Comparison of ENCODE assay signal across 10 cellular contexts in genomic region chr11:12723410-12724297, GRCh38. TPM values are rescaled to one million over a fixed set of nuclear protein-coding genes. Genes with fewer than 3 reads are reported as not detected.
DNase-seq lines count a peak whose midpoint lies in the region; ATAC-seq, FAIRE-seq and TF ChIP-seq lines count a peak whose summit lies in the region.
"Had no signal": no experiment of that assay in that cellular context is flagged by ENCODE, and none has a peak within 500 bp of the region (broad histone marks: within the 10 kb centered on the region; RNA-seq: fewer than 3 reads in every experiment).

No MANE protein-coding gene starts in this region.

- H3K27ac ChIP-seq in esophagus (ENCODE audit: low read depth in 2 of 2, low read length in 1 of 2) (peak overlapping the region; percentile 88 to 96), pancreas (peak overlapping the region; percentile 4 to 70 (median 48))
- H3K27ac ChIP-seq: parathyroid adenoma had no signal

- 46 to 47% methylated on average over 14 of the region's 14 CpGs for whole genome bisulfite sequencing in esophagus, 2 donors
- 61 to 64% methylated on average over 14 of the region's 14 CpGs for WGBS in pancreas, 2 donors

- intact Hi-C loops in pancreas (cut with DNase I), result no loop called here
- intact Hi-C loops in left cardiac atrium (cut with DNase I), result no loop called here

- H3K9me3 ChIP-seq in esophagus (ENCODE audit: control insufficient read depth in 2 of 2, insufficient read depth in 1 of 2, low read depth in 1 of 2, low read length in 1 of 2) (no peaks in the 10 kb centered on the region), pancreas (no peaks in the 10 kb centered on the region)

- peaks cover 11 to 12% of the 10 kb centered on the region in 2 donors for H3K4me1 ChIP-seq in esophagus (ENCODE audit: control insufficient read depth in 2 of 2, insufficient read depth in 2 of 2, low read length in 1 of 2)
- peaks cover 5 to 21% (median 6%) of the 10 kb centered on the region in 3 donors for H3K4me1 ChIP-seq in pancreas

- peak; percentile 42 to 63 (median 54) for ATAC-seq in pancreas
- no peak for ATAC-seq in GM21390 (IDR thresholded peaks at IDR 0.05; ENCODE audit: unreplicated experiment)
- ATAC-seq in GM21576 (IDR thresholded peaks at IDR 0.05; ENCODE audit: unreplicated experiment), result no peak
- no peak for ATAC-seq in left cardiac atrium

- peak; percentile 62 for DNase-seq in EL
- peak; percentile 42 for DNase-seq in NCI-H748 treated with DMSO at 0.1 percent for 48 hours (lab: John Stamatoyannopoulos, UW)
- no peak for DNase-seq in pancreas
- DNase-seq in stimulated activated CD4-positive, alpha-beta T cell treated with anti-CD3 and anti-CD28 coated beads, Interleukin-15, amount 100 ng/mL, for 24 hours, result no peak
- DNase-seq in left cardiac atrium, result no peak

- H3K4me3 ChIP-seq in esophagus (ENCODE audit: low read depth in 1 of 2, low read length in 2 of 2) (no peak overlapping the region), pancreas (no peak overlapping the region)

- H3K36me3 ChIP-seq in esophagus (ENCODE audit: control insufficient read depth in 2 of 2, insufficient read depth in 2 of 2, low read length in 1 of 2), result no peaks in the 10 kb centered on the region
- H3K36me3 ChIP-seq in pancreas, result no peaks in the 10 kb centered on the region

- no peak for TF ChIP-seq CTCF in pancreas (IDR thresholded peaks at IDR 0.05)

- H3K27me3 ChIP-seq in esophagus (ENCODE audit: control insufficient read depth in 1 of 2, insufficient read depth in 2 of 2, low read length in 2 of 2) (no peaks in the 10 kb centered on the region), pancreas (no peaks in the 10 kb centered on the region)

- no peak for FAIRE-seq in pancreas (lab: Jason Lieb, UNC)
- FAIRE-seq: colon had no signal

RNA-seq across cellular contexts. Expression of gene TEAD1, which starts 49.4 kb away (rescaled TPM):
- 10 to 100 TPM; 10.4 to 11.2 TPM for polyA plus RNA-seq in esophagus
- total RNA-seq in pancreas, result 10 to 100 TPM; 16.2 to 35.1 (median 22.7) TPM
- 1 to 10 TPM; 5.9 to 9.8 TPM for polyA plus RNA-seq in pancreas
- total RNA-seq in left cardiac atrium, result 10 to 100 TPM; 89.6 to 93.8 TPM

Comparison
In these comparisons a context has a peak if more than half of its experiments do, and no peak if none do; other contexts are left out.
1. DNase-seq: peak in EL (single experiment) and NCI-H748 treated with DMSO at 0.1 percent for 48 hours (single experiment); none in pancreas (0 of 6), stimulated activated CD4-positive, alpha-beta T cell treated with anti-CD3 and anti-CD28 coated beads, Interleukin-15, amount 100 ng/mL, for 24 hours (single experiment) and left cardiac atrium (single experiment).
2. ATAC-seq: peak in pancreas (4 of 4); none in GM21390 (single experiment), GM21576 (single experiment) and left cardiac atrium (0 of 2).